In the genomic region with DNA sequence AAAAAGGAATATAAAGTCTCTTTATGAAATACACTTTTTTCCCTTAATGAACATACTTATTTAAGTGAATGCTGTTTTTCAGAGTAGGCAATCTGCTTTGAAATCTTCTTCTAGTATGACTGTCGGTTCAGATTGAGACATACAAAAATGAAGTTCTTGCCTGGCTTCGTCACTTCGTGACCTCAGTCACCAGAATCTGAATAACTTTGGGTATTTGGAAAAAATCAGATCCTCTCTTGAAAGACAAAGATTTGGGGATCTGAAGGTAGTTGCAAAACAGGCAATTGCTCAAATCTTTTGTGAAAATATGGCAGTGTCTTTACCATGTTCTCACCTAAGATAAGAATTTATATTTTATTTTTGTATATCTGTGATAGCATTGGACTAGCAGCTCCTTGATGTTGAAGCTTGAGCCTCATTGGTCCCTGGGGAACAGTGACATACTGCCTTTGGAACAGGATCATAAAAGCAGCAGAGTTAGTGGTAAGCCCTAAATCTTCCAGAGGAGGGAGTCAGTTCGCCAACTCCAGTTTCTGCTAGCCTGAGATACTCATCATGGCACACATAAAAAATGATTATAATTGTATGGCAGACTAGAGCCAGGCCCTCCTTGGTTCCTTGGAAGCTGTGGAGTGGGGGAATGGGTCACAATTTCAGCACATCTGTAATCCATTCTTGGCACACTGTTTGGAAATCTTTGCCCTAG, we compare ENCODE assay signal across 8 cellular contexts. TPM values are rescaled to one million over a fixed set of nuclear protein-coding genes. Genes with fewer than 3 reads are reported as not detected.
DNase-seq lines count a peak whose midpoint lies in the region; ATAC-seq and TF ChIP-seq lines count a peak whose summit lies in the region.

No MANE protein-coding gene starts in this region.

- no peaks in the 10 kb centered on the region for H3K27me3 ChIP-seq in AG04450 (ENCODE audit: control insufficient read depth, insufficient read depth, low read length)

- no peaks in the 10 kb centered on the region for H3K27me3 Mint-ChIP-seq in activated CD4-positive, alpha-beta memory T cell treated with anti-CD3 and anti-CD28 coated beads for 36 hours

- in situ Hi-C loops in GM13977 (cut with MboI; ENCODE audit: low pct_unique_long_range_greater_than_20kb, low sequenced_read_pairs, unreplicated experiment) = no loop called here

- H4K20me1 ChIP-seq in OCI-LY7 (ENCODE audit: insufficient read depth, low read length) = 0 out of 2 replicates have a peak, but pooled peaks cover 5% of the 10 kb centered on the region

- DNase-seq in AG04450 (ENCODE audit: low read depth, low spot score) = no peak
- no peak for DNase-seq in GM13977 (ENCODE audit: low spot score)
- peak; percentile 22 for DNase-seq in OCI-LY7 (ENCODE audit: low spot score)
- DNase-seq in fibroblast of villous mesenchyme (ENCODE audit: low read depth) = peak; percentile 61
- DNase-seq in activated CD4-positive, alpha-beta T cell treated with anti-CD3 and anti-CD28 coated beads, Interleukin-2, amount 50 U/mL, for 4 hours = no peak
- no peak for DNase-seq in activated CD4-positive, alpha-beta memory T cell treated with anti-CD3 and anti-CD28 coated beads for 36 hours

- peak overlapping the region; percentile 54 for H3K4me2 ChIP-seq in OCI-LY7 (ENCODE audit: low read length)

- POLR2A ChIA-PET in AG04450 (lab: Yijun Ruan, JAX) = no interaction called here
- POLR2A ChIA-PET in OCI-LY7 (lab: Charles Lee) = interaction anchor here (0.7 kb wide), 1 partner anchor 22 kb away, joined by 3 read pairs; no protein-coding TSS in a partner anchor
- POLR2A ChIA-PET in activated CD4-positive, alpha-beta memory T cell treated with anti-CD3 and anti-CD28 coated beads for 36 hours (lab: Charles Lee) = no interaction called here

- H3K4me3 ChIP-seq in AG04450 (ENCODE audit: low read depth, low read length) (no peak overlapping the region), OCI-LY7 (ENCODE audit: low read depth, low read length, poor library complexity, severe bottlenecking) (no peak overlapping the region), fibroblast of villous mesenchyme (ENCODE audit: low read depth, low read length) (no peak overlapping the region)

- peaks cover 49% of the 10 kb centered on the region for H3K4me1 ChIP-seq in OCI-LY7 (ENCODE audit: insufficient read depth, low read length, poor library complexity, severe bottlenecking)

- H3K36me3 Mint-ChIP-seq in activated CD4-positive, alpha-beta memory T cell treated with anti-CD3 and anti-CD28 coated beads for 36 hours = peaks cover 5% of the 10 kb centered on the region

- no peak for ATAC-seq in GM19035 (IDR thresholded peaks at IDR 0.05; ENCODE audit: unreplicated experiment)
- ATAC-seq in GM18858 (IDR thresholded peaks at IDR 0.05; ENCODE audit: unreplicated experiment) = no peak

- CTCF ChIA-PET in AG04450 (lab: Charles Lee) = interaction anchor here (1.0 to 1.8 kb wide), 2 partner anchors 343 to 344 kb away, joined by 3 to 4 read pairs; no protein-coding TSS in a partner anchor
- CTCF ChIA-PET in OCI-LY7 (lab: Charles Lee; ENCODE audit: unreplicated experiment) = no interaction called here
- CTCF ChIA-PET in activated CD4-positive, alpha-beta memory T cell treated with anti-CD3 and anti-CD28 coated beads for 36 hours (lab: Charles Lee) = interaction anchor here (1.4 kb wide), 1 partner anchor 299 kb away, joined by 3 read pairs; no protein-coding TSS in a partner anchor

- peaks cover 40% of the 10 kb centered on the region for H3K4me1 Mint-ChIP-seq in activated CD4-positive, alpha-beta memory T cell treated with anti-CD3 and anti-CD28 coated beads for 36 hours (ENCODE audit: low read depth)

- H3K9me2 ChIP-seq in OCI-LY7 (ENCODE audit: insufficient read depth, low read length) = no peaks in the 10 kb centered on the region

- H3K9me3 ChIP-seq in AG04450 (ENCODE audit: control insufficient read depth, insufficient read depth, low read length) (no peaks in the 10 kb centered on the region; the same call in 1 of the 2 replicates), OCI-LY7 (ENCODE audit: low read length) (no peaks in the 10 kb centered on the region)

- H3K4me3 Mint-ChIP-seq in activated CD4-positive, alpha-beta memory T cell treated with anti-CD3 and anti-CD28 coated beads for 36 hours = no peak overlapping the region

- BruUV-seq in OCI-LY7 (replicated peaks; lab: Mats Ljungman, UMichigan) = no TSS peak

- H3K27ac ChIP-seq in AG04450 (ENCODE audit: low read depth, low read length) (no peak overlapping the region), OCI-LY7 (ENCODE audit: low read depth, low read length, poor library complexity, severe bottlenecking) (no peak overlapping the region)

- H3K79me2 ChIP-seq in OCI-LY7 (ENCODE audit: insufficient read depth, low read depth, low read length) = peaks cover 32% of the 10 kb centered on the region

- intact Hi-C loops in OCI-LY7 (cut with micrococcal nuclease; ENCODE audit: unreplicated experiment) = no loop called here
- intact Hi-C loops in activated CD4-positive, alpha-beta memory T cell treated with anti-CD3 and anti-CD28 coated beads for 36 hours (cut with micrococcal nuclease) = loop anchor here (5.0 kb wide), 2 partner anchors 247 to 902 kb away; partner anchors contain the start of gene FBXW7

- no peak overlapping the region for H2AFZ ChIP-seq in OCI-LY7 (ENCODE audit: low read length)

- H3K9me3 Mint-ChIP-seq in activated CD4-positive, alpha-beta memory T cell treated with anti-CD3 and anti-CD28 coated beads for 36 hours = no peaks in the 10 kb centered on the region

- H3K36me3 ChIP-seq in OCI-LY7 (ENCODE audit: insufficient read depth, low read length) = peaks cover 10% of the 10 kb centered on the region; the same call in 1 of the 2 replicates

- no peak overlapping the region for H3K27ac Mint-ChIP-seq in activated CD4-positive, alpha-beta memory T cell treated with anti-CD3 and anti-CD28 coated beads for 36 hours

- TF ChIP-seq CTCF in AG04450 (IDR thresholded peaks at IDR 0.05; ENCODE audit: low read depth, low read length) (peak; percentile 15; the same call in 1 of the 2 replicates), GM13977 (IDR thresholded peaks at IDR 0.05; ENCODE audit: extremely low read depth, insufficient read depth, missing control alignments) (peak; percentile 13), OCI-LY7 (conservative IDR thresholded peaks at IDR 0.05; ENCODE audit: low read length) (peak; percentile 40; the same call in 1 of the 2 replicates), fibroblast of villous mesenchyme (IDR thresholded peaks at IDR 0.05; ENCODE audit: insufficient read depth, low read depth, low read length) (peak; percentile 39)

RNA-seq across cellular contexts. Expression of gene ARFIP1, which starts 4.9 kb away (rescaled TPM):
- 29.1 and 42.0 TPM in 2 replicates for polyA plus RNA-seq in AG04450 (2011; rRNA removed)
- polyA minus RNA-seq in AG04450 (2011; rRNA and poly(A)+ RNA removed) = 14.3 and 21.2 TPM in 2 replicates
- total RNA-seq in OCI-LY7 (2014; rRNA removed; shearing (Covaris generic)) = 24.8 and 29.3 TPM in 2 replicates
- total RNA-seq in OCI-LY7 (2022) (19.0 and 27.0 TPM in 2 replicates), fibroblast of villous mesenchyme (49.3 and 61.3 TPM in 2 replicates)
- 10 to 100 TPM in 1 of 2 experiments, 1 to 10 TPM in 1; 9.3 to 10.5 TPM for total RNA-seq in activated CD4-positive, alpha-beta memory T cell treated with anti-CD3 and anti-CD28 coated beads for 36 hours

RNA-seq across cellular contexts. Expression of gene TIGD4, which starts 5.1 kb away (rescaled TPM):
- not detected in 2 replicates for polyA plus RNA-seq in AG04450 (2011; rRNA removed)
- not detected in 2 replicates for polyA minus RNA-seq in AG04450 (2011; rRNA and poly(A)+ RNA removed)
- 1.1 and 1.5 TPM in 2 replicates for total RNA-seq in OCI-LY7 (2014; rRNA removed; shearing (Covaris generic))
- total RNA-seq in OCI-LY7 (2022) (1.0 and 1.2 TPM in 2 replicates), fibroblast of villous mesenchyme (under 0.01 TPM in 2 replicates)
- under 1 TPM; 0.15 to 0.31 TPM for total RNA-seq in activated CD4-positive, alpha-beta memory T cell treated with anti-CD3 and anti-CD28 coated beads for 36 hours

Comparison
In these comparisons a context has a peak if more than half of its experiments do, and no peak if none do; other contexts are left out.
1. DNase-seq: peak in OCI-LY7 (single experiment) and fibroblast of villous mesenchyme (single experiment); none in AG04450 (single experiment), GM13977 (single experiment), activated CD4-positive, alpha-beta T cell treated with anti-CD3 and anti-CD28 coated beads, Interleukin-2, amount 50 U/mL, for 4 hours (0 of 2) and activated CD4-positive, alpha-beta memory T cell treated with anti-CD3 and anti-CD28 coated beads for 36 hours (single experiment).
2. Peak in every context shown above with its lines, with median percentiles within 50 percentile points of each other: CTCF ChIP-seq.